ENCODE assay signal across 8 cellular contexts in the genomic region with DNA sequence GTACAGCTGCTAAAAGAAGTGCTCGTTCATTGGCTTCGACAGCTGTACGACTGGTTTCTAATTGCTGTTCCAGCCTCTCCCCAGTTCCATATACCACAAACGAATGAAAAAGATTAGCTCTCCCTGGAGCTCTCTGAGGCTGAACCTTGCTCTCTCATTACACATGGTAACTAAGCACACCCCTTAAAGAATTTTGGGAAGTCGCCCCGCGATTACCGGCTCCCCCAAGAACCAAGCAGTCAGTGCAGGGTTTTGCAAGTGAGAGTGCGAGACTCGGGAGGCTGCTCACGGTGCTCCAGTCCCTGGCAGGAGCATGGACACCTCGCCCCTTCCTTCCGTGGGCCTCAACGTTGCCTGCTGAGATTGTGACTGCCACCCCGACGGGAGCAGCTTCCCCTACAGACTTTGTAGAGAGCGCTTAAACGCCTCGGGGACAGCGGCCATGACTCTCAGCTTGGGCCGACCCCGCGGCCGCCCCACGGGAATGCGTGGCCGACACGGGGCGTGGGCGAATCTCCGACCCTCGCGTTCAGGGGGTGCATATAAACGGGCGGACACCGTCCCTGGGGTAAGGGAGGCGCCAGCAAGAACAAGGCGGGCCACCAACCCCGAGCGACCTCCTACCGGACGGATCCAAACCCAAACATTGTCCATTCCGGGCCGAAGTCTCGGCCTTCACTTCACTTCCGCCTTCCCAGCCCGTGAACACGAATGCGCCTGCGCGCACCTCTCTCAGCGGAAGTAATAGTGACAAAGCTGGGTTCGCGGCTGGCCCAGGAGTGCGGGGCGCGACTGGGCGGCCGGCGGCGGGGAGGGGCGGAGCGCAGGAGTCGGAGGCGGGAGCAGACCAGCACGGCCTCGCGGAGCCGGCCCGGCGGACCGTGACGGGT. TPM values are rescaled to one million over a fixed set of nuclear protein-coding genes. Genes with fewer than 3 reads are reported as not detected.
DNase-seq lines count a peak whose midpoint lies in the region; ATAC-seq and TF ChIP-seq lines count a peak whose summit lies in the region.

A gene with protein sequence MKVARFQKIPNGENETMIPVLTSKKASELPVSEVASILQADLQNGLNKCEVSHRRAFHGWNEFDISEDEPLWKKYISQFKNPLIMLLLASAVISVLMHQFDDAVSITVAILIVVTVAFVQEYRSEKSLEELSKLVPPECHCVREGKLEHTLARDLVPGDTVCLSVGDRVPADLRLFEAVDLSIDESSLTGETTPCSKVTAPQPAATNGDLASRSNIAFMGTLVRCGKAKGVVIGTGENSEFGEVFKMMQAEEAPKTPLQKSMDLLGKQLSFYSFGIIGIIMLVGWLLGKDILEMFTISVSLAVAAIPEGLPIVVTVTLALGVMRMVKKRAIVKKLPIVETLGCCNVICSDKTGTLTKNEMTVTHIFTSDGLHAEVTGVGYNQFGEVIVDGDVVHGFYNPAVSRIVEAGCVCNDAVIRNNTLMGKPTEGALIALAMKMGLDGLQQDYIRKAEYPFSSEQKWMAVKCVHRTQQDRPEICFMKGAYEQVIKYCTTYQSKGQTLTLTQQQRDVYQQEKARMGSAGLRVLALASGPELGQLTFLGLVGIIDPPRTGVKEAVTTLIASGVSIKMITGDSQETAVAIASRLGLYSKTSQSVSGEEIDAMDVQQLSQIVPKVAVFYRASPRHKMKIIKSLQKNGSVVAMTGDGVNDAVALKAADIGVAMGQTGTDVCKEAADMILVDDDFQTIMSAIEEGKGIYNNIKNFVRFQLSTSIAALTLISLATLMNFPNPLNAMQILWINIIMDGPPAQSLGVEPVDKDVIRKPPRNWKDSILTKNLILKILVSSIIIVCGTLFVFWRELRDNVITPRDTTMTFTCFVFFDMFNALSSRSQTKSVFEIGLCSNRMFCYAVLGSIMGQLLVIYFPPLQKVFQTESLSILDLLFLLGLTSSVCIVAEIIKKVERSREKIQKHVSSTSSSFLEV (plus strand): TSS at position 845 of the 890 bp plus-strand sequence. CDS start 686 bp downstream, outside the sequence.

- DNase-seq in BJ (ENCODE audit: low read depth) (peak; percentile 77), GM19240 (ENCODE audit: insufficient read length, low spot score) (peak; percentile 73), NCI-H524 treated with DMSO at 0.1 percent for 48 hours (lab: John Stamatoyannopoulos, UW) (peak; percentile 84), colonic mucosa (peak; percentile 97)
- DNase-seq in activated CD4-positive, alpha-beta T cell treated with anti-CD3 and anti-CD28 coated beads for 48 hours = peak; percentile 92
- DNase-seq in stimulated activated CD4-positive, alpha-beta T cell treated with anti-CD3 and anti-CD28 coated beads, Interleukin-1b, Interleukin-23, amount 100 ng/mL, for 4 hours (ENCODE audit: low read depth in 2 of 2) = peak; percentile 80 to 86

- TF ChIP-seq CTCF in BJ (IDR thresholded peaks at IDR 0.05; ENCODE audit: insufficient read depth, low read depth, low read length) = no peak
- no peak for TF ChIP-seq CTCF in colonic mucosa (IDR thresholded peaks at IDR 0.05)

- H3K27me3 ChIP-seq in BJ (ENCODE audit: control insufficient read depth, insufficient read depth, low read length) (no peaks in the 10 kb centered on the region), colonic mucosa (no peaks in the 10 kb centered on the region), layer of hippocampus (ENCODE audit: control insufficient read depth, insufficient read depth, low read length) (no peaks in the 10 kb centered on the region)

- H3K36me3 ChIP-seq in BJ (ENCODE audit: control insufficient read depth, insufficient read depth, low read length) (no peaks in the 10 kb centered on the region), colonic mucosa (peaks cover 5% of the 10 kb centered on the region)

- peak within 1 kb of the TSS; percentile 97 for H3K9ac ChIP-seq in colonic mucosa (ENCODE audit: low read depth in 2 of 2, low read length in 2 of 2)

- intact Hi-C loops in colonic mucosa (cut with DNase I) = loop anchor here (5.0 kb wide), 1 partner anchor 131 kb away; no protein-coding TSS in a partner anchor

- H3K4me3 ChIP-seq in BJ (ENCODE audit: low read depth, low read length) = peak within 1 kb of the TSS; percentile 66
- peak within 1 kb of the TSS; percentile 83 for H3K4me3 ChIP-seq in colonic mucosa

- no peaks in the 10 kb centered on the region for H3K9me3 ChIP-seq in colonic mucosa

- ATAC-seq in HG03460 (IDR thresholded peaks at IDR 0.05; ENCODE audit: unreplicated experiment) = peak; percentile 87

- CTCF ChIA-PET in BJ (lab: Yijun Ruan, JAX) = interaction anchor here (0.6 to 2.3 kb wide), 33 partner anchors 8 to 697 kb away, joined by 3 to 9 read pairs (median 3); a partner anchor contains a TSS

- POLR2A ChIA-PET in BJ (lab: Charles Lee) = no interaction called here

- peak within 1 kb of the TSS; percentile 96 for H3K27ac ChIP-seq in colonic mucosa
- peak within 1 kb of the TSS; percentile 97 for H3K27ac ChIP-seq in layer of hippocampus (ENCODE audit: low read depth, low read length)

- no peaks in the 10 kb centered on the region for H3K4me1 ChIP-seq in colonic mucosa

RNA-seq across cellular contexts. Expression of the gene that starts here (rescaled TPM):
- 42.9 and 105 TPM in 2 replicates for polyA plus RNA-seq in BJ (2011; rRNA removed)
- polyA minus RNA-seq in BJ (2011; rRNA and poly(A)+ RNA removed) = 51.8 and 54.2 TPM in 2 replicates
- total RNA-seq in colonic mucosa = 10 to 100 TPM; 66.9 to 67.7 TPM

Comparison
In these comparisons a context has a peak if more than half of its experiments do, and no peak if none do; other contexts are left out.
1. Peak in every context shown above with its lines: DNase-seq, ATAC-seq, H3K4me3 ChIP-seq and H3K27ac ChIP-seq.